Comparison of ENCODE assay signal across 9 cellular contexts in the genomic region with DNA sequence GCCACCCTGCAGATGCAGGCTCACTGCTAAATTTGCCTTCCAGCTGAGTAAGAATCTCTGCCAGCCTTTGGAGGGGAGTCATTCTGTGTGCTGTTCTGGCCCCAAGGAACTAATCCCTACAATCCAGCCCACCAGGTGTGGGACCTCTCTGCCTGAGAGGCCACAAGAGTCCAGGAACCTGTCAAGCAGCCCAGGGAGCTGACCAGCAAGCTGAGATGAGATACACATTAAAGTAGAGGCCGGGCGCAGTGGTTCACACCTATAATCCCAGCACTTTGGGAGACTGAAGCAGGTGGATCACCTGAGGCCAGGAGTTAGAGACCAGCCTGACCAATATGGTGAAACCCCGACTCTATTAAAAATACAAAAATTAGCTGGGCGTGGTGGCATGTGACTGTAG. TPM values are rescaled to one million over a fixed set of nuclear protein-coding genes. Genes with fewer than 3 reads are reported as not detected.
DNase-seq lines count a peak whose midpoint lies in the region; ATAC-seq, FAIRE-seq and TF ChIP-seq lines count a peak whose summit lies in the region.
"Not testable (repeated sequence)": the region's sequence is repeated elsewhere in the genome, so short reads cannot be mapped to it uniquely, and the experiment has no call there.
"Had no signal": no experiment of that assay in that cellular context is flagged by ENCODE, and none has a peak within 500 bp of the region (broad histone marks: within the 10 kb centered on the region; RNA-seq: fewer than 3 reads in every experiment).

No MANE protein-coding gene starts in this region.

- H2AFZ ChIP-seq in OCI-LY1 (ENCODE audit: low read length); astrocyte (ENCODE audit: low read depth, low read length); osteoblast (ENCODE audit: low read length): not testable (repeated sequence)

- H3K4me3 ChIP-seq in OCI-LY1 (ENCODE audit: low read depth, low read length, poor library complexity, severe bottlenecking); astrocyte (ENCODE audit: insufficient read depth, low read depth, low read length); osteoblast (ENCODE audit: insufficient read depth, low read length): not testable (repeated sequence)

- not testable (repeated sequence) for FAIRE-seq in astrocyte (lab: Jason Lieb, UNC)

- H3K9me2 ChIP-seq in OCI-LY1 (ENCODE audit: low read depth, low read length) = not testable (repeated sequence)

- peak overlapping the region; percentile 7 for H3K27ac ChIP-seq in OCI-LY1 (ENCODE audit: low read depth, low read length, poor library complexity, severe bottlenecking)
- not testable (repeated sequence) for H3K27ac ChIP-seq in astrocyte (ENCODE audit: low read depth, low read length); osteoblast (ENCODE audit: low read depth, low read length)

- not testable (repeated sequence) for DNase-seq in astrocyte (ENCODE audit: low read depth); memory B cell (ENCODE audit: low spot score in 2 of 2)
- peak; percentile 65 for DNase-seq in osteoblast (ENCODE audit: insufficient read length, low spot score, missing footprints)

- not testable (repeated sequence) for H3K9ac ChIP-seq in OCI-LY1 (ENCODE audit: low read length); astrocyte (ENCODE audit: low read length)

- not testable (repeated sequence) for H3K4me2 ChIP-seq in OCI-LY1 (ENCODE audit: low read length); astrocyte (ENCODE audit: low read length); osteoblast (ENCODE audit: insufficient read depth, low read length)

- H3K36me3 ChIP-seq in OCI-LY1 (ENCODE audit: insufficient read depth, low read length) (peaks cover 85% of the 10 kb centered on the region; the same call in 1 of the 2 replicates), osteoblast (ENCODE audit: insufficient read depth, low read length) (peaks cover 30% of the 10 kb centered on the region)
- not testable (repeated sequence) for H3K36me3 ChIP-seq in astrocyte (ENCODE audit: insufficient read depth, low read length)

- H3K27me3 ChIP-seq in OCI-LY1 (ENCODE audit: insufficient read depth, low read length); osteoblast (ENCODE audit: insufficient read depth, low read length): not testable (repeated sequence)
- H3K27me3 ChIP-seq in astrocyte (ENCODE audit: insufficient read depth, low read length) = peaks cover 28% of the 10 kb centered on the region

- not testable (repeated sequence) for H3K9me3 Mint-ChIP-seq in IgD-negative memory B cell; astrocyte (ENCODE audit: unreplicated experiment); memory B cell

- not testable (repeated sequence) for TF ChIP-seq CTCF in OCI-LY1 (IDR thresholded peaks at IDR 0.05; ENCODE audit: low read length); astrocyte (IDR thresholded peaks at IDR 0.05; ENCODE audit: insufficient read depth, low read depth, low read length); osteoblast (IDR thresholded peaks at IDR 0.05; ENCODE audit: extremely low read depth, low read depth, low read length)

- peaks cover 12 to 20% (median 20%) of the 10 kb centered on the region in 3 donors for H3K4me1 Mint-ChIP-seq in IgD-negative memory B cell
- H3K4me1 Mint-ChIP-seq in astrocyte (ENCODE audit: low read depth, unreplicated experiment) = not testable (repeated sequence)
- H3K4me1 Mint-ChIP-seq in memory B cell = peaks cover 43% of the 10 kb centered on the region

- not testable (repeated sequence) for H4K20me1 ChIP-seq in OCI-LY1 (ENCODE audit: insufficient read depth, low read length); astrocyte (ENCODE audit: insufficient read depth, low read length); osteoblast (ENCODE audit: insufficient read depth, low read length)

- peak overlapping the region in 1 of 4 donors; percentile 70 for H3K4me3 Mint-ChIP-seq in IgD-negative memory B cell
- peak overlapping the region; percentile 27 for H3K4me3 Mint-ChIP-seq in astrocyte (ENCODE audit: unreplicated experiment)
- H3K4me3 Mint-ChIP-seq in memory B cell = not testable (repeated sequence)

- ATAC-seq in memory B cell (ENCODE audit: low read depth) = not testable (repeated sequence)

- H3K4me1 ChIP-seq in OCI-LY1 (ENCODE audit: insufficient read depth, low read length, severe bottlenecking) = peaks cover 47% of the 10 kb centered on the region
- H3K4me1 ChIP-seq in astrocyte (ENCODE audit: insufficient read depth, low read length); osteoblast (ENCODE audit: insufficient read depth, low read length): not testable (repeated sequence)

- not testable (repeated sequence) for H3K9me3 ChIP-seq in OCI-LY1 (ENCODE audit: low read length); astrocyte (ENCODE audit: insufficient read depth, low read depth, low read length); osteoblast (ENCODE audit: low read depth, low read length)

- not testable (repeated sequence) for H3F3A ChIP-seq in OCI-LY1 (ENCODE audit: insufficient read depth, low read length)

- peak overlapping the region in 2 of 3 donors; percentile 67 to 79 for H3K27ac Mint-ChIP-seq in IgD-negative memory B cell
- not testable (repeated sequence) for H3K27ac Mint-ChIP-seq in astrocyte (ENCODE audit: unreplicated experiment)
- peak overlapping the region; percentile 46 for H3K27ac Mint-ChIP-seq in memory B cell

- not testable (repeated sequence) for H3K79me2 ChIP-seq in OCI-LY1 (ENCODE audit: insufficient read depth, low read length); astrocyte (ENCODE audit: insufficient read depth, low read length); osteoblast (ENCODE audit: insufficient read depth, low read length)

- not testable (repeated sequence) for H3K36me3 Mint-ChIP-seq in IgD-negative memory B cell
- H3K36me3 Mint-ChIP-seq in astrocyte (ENCODE audit: low read depth, unreplicated experiment) (peaks cover 21% of the 10 kb centered on the region), memory B cell (peaks cover 37% of the 10 kb centered on the region)

- H3K27me3 Mint-ChIP-seq in IgD-negative memory B cell, memory B cell: not testable (repeated sequence)
- peaks cover 43% of the 10 kb centered on the region for H3K27me3 Mint-ChIP-seq in astrocyte (ENCODE audit: low read depth, unreplicated experiment)

RNA-seq across cellular contexts. Expression of gene CD72, which starts 6.1 kb away (rescaled TPM):
- 51.9 TPM for polyA plus RNA-seq in IgD-negative memory B cell
- total RNA-seq in astrocyte = 1.8 and 2.4 TPM in 2 replicates
- 2.7 and 2.9 TPM in 2 replicates for total RNA-seq in osteoblast
- total RNA-seq: A673 had no signal

RNA-seq across cellular contexts. Expression of gene TESK1, which starts 7.0 kb away (rescaled TPM):
- polyA plus RNA-seq in IgD-negative memory B cell = 10.3 TPM
- total RNA-seq in astrocyte (30.9 and 33.7 TPM in 2 replicates), osteoblast (18.5 and 18.6 TPM in 2 replicates)

RNA-seq across cellular contexts. Expression of gene SIT1, which starts 38.7 kb away (rescaled TPM):
- 188 TPM for polyA plus RNA-seq in IgD-negative memory B cell
- total RNA-seq in astrocyte = not detected in 2 replicates
- total RNA-seq in osteoblast = 0.36 TPM in 1 of 2 replicates, not detected in the other
- total RNA-seq: A172, A673, Caco-2 had no signal

RNA-seq across cellular contexts. Expression of gene RMRP, which starts 45.8 kb away (rescaled TPM):
- polyA plus RNA-seq in IgD-negative memory B cell = 30.5 TPM
- total RNA-seq in astrocyte (13,402 and 14,410 TPM in 2 replicates), osteoblast (88,726 and 110,601 TPM in 2 replicates)
- polyA plus RNA-seq: CD4-positive, CD25-positive, alpha-beta regulatory T cell had no signal

RNA-seq across cellular contexts. Expression of gene CCDC107, which starts 46.0 kb away (rescaled TPM):
- 77.4 TPM for polyA plus RNA-seq in IgD-negative memory B cell
- 15.5 and 18.8 TPM in 2 replicates for total RNA-seq in astrocyte
- total RNA-seq in osteoblast = 10.6 and 15.6 TPM in 2 replicates
